In the genomic region with DNA sequence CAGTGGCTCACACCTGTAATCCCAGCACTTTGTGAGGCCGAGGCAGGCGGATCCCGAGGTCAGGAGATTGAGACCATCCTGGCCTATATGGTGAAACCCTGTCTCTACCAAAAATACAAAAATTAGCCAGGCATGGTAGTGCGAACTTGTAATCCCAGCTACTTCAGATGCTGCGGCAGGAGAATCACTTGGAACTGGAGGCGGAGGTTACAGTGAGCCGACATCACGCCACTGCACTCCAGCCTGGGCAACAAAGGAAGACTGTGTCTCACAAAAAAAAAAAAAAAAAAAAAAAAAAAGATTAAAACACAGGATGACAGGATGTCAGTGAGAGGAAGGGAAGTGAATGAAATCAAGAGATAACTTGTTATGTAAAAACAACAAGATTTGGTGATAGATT, we compare ENCODE assay signal across 17 cellular contexts.
DNase-seq lines count a peak whose midpoint lies in the region; ATAC-seq, FAIRE-seq and TF ChIP-seq lines count a peak whose summit lies in the region.
"Had no signal": no experiment of that assay in that cellular context is flagged by ENCODE, and none has a peak within 500 bp of the region (broad histone marks: within the 10 kb centered on the region; RNA-seq: fewer than 3 reads in every experiment).

No MANE protein-coding gene starts in this region.

- no peaks in the 10 kb centered on the region; a peak in 1 of 7 replicates for H3K36me3 Mint-ChIP-seq in H9 (ENCODE audit: insufficient read depth in 1 of 3, low read depth in 3 of 3)
- H3K36me3 Mint-ChIP-seq: CD4-positive, alpha-beta memory T cell had no signal

- H3K4me1 ChIP-seq in K562 (replicated peaks in 1 of 2; ENCODE audit: control insufficient read depth in 2 of 2, insufficient read depth in 2 of 2, low read length in 2 of 2) = peaks cover 0 to 3% of the 10 kb centered on the region in 2 experiments; a peak in 2 of 5 replicates
- H3K4me1 ChIP-seq in mesendoderm (ENCODE audit: control insufficient read depth, low read depth, low read length) = no peaks in the 10 kb centered on the region
- no peaks in the 10 kb centered on the region for H3K4me1 ChIP-seq in H9 (ENCODE audit: insufficient read depth, low read length)
- H3K4me1 ChIP-seq: BE2C had no signal

- H3K79me2 ChIP-seq in K562 (ENCODE audit: control insufficient read depth, insufficient read depth, low read length) = no peaks in the 10 kb centered on the region
- H3K79me2 ChIP-seq in mesendoderm (ENCODE audit: control insufficient read depth, insufficient read depth, low read length) = no peaks in the 10 kb centered on the region
- no peaks in the 10 kb centered on the region for H3K79me2 ChIP-seq in H9 (ENCODE audit: insufficient read depth, low read length)

- no peak overlapping the region for H3K27ac Mint-ChIP-seq in H9
- H3K27ac Mint-ChIP-seq: CD4-positive, alpha-beta memory T cell had no signal

- H3K18ac ChIP-seq in mesendoderm (ENCODE audit: low read length) (no peak overlapping the region), H9 (ENCODE audit: insufficient read length, low read depth, low read length) (no peak overlapping the region)

- H3K36me3 ChIP-seq in K562 (ENCODE audit: control insufficient read depth, insufficient read depth, low read length) = no peaks in the 10 kb centered on the region
- H3K36me3 ChIP-seq in mesendoderm (ENCODE audit: control insufficient read depth, insufficient read depth, low read length) = no peaks in the 10 kb centered on the region
- H3K36me3 ChIP-seq: BE2C had no signal

- TF ChIP-seq CTCF in K562 (IDR thresholded peaks at IDR 0.05 in 2 of 3, conservative IDR thresholded peaks at IDR 0.05 in 1 of 3; ENCODE audit: insufficient read depth in 2 of 3, low read depth in 1 of 3, low read length in 3 of 3) = no peak
- TF ChIP-seq CTCF in H9 (conservative IDR thresholded peaks at IDR 0.05) = no peak

- TF ChIP-seq EP300 in K562 (IDR thresholded peaks at IDR 0.05; ENCODE audit: low read length) = no peak

- H3K4me3 Mint-ChIP-seq in H9 = no peak overlapping the region
- H3K4me3 Mint-ChIP-seq: CD4-positive, alpha-beta memory T cell had no signal

- H3K9me3 Mint-ChIP-seq in H9 = no peaks in the 10 kb centered on the region

- H3K4me1 Mint-ChIP-seq in H9 = peaks cover 0 to 2% of the 10 kb centered on the region in 2 experiments; a peak in 2 of 4 replicates
- H3K4me1 Mint-ChIP-seq: CD4-positive, alpha-beta memory T cell had no signal

- H3K79me1 ChIP-seq in mesendoderm (ENCODE audit: low read length) (no peaks in the 10 kb centered on the region), H9 (ENCODE audit: insufficient read depth, low read depth, low read length, poor library complexity, severe bottlenecking) (no peaks in the 10 kb centered on the region)

- BruUV-seq in K562 (replicated peaks; lab: Mats Ljungman, UMichigan) = no TSS peak

- peak; percentile 75 for DNase-seq in SK-MEL-5 (ENCODE audit: low read depth, low spot score)
- DNase-seq in K562 (ENCODE audit: extremely low read depth in 1 of 4, low spot score in 3 of 4) = peak in 1 of 4 experiments; percentile 14
- peak; percentile 10 for DNase-seq in mesendoderm
- DNase-seq in sciatic nerve (ENCODE audit: low spot score) = no peak
- DNase-seq in H9 = no peak
- DNase-seq: BE2C, COR-L47, DND-41, GDM1, IMR-90 had no signal

- no peak overlapping the region for H3K9ac ChIP-seq in K562 (ENCODE audit: insufficient read depth in 1 of 2, low read depth in 2 of 2, low read length in 2 of 2)
- H3K9ac ChIP-seq in mesendoderm (ENCODE audit: low read length) = no peak overlapping the region
- H3K9ac ChIP-seq in H9 (ENCODE audit: extremely low read depth, insufficient read length, low read length) = no peak overlapping the region

- CTCF ChIA-PET in K562 (lab: Yijun Ruan, JAX; ENCODE audit: low intra/inter-chr PET ratio) = no interaction called here

- H2BK20ac ChIP-seq in H9 (ENCODE audit: low read depth, low read length, poor library complexity, severe bottlenecking) = no peak overlapping the region

- peak overlapping the region; percentile 61; the same call in 1 of the 3 replicates for H3K27ac ChIP-seq in K562 (ENCODE audit: extremely low read depth, low read depth, low read length)
- no peak overlapping the region for H3K27ac ChIP-seq in mesendoderm (ENCODE audit: low read depth, low read length)
- H3K27ac ChIP-seq in H9 (ENCODE audit: insufficient read length, low read depth, low read length) = no peak overlapping the region
- H3K27ac ChIP-seq: C4-2B had no signal

- FAIRE-seq in K562 (lab: Jason Lieb, UNC) = no peak
- FAIRE-seq: A204.1, GM12892 had no signal

- H3K9me3 ChIP-seq in K562 (replicated peaks; ENCODE audit: control insufficient read depth, insufficient read depth, low read depth, low read length) = no peaks in the 10 kb centered on the region
- no peaks in the 10 kb centered on the region for H3K9me3 ChIP-seq in H9 (ENCODE audit: control insufficient read depth, low read depth, low read length)
- H3K9me3 ChIP-seq: BE2C had no signal

- H2BK5ac ChIP-seq in mesendoderm (ENCODE audit: low read length) = no peak overlapping the region
- H2BK5ac ChIP-seq in H9 (ENCODE audit: insufficient read length, low read length) = no peak overlapping the region

- intact Hi-C loops in K562 (cut with micrococcal nuclease) (no loop called here), sciatic nerve (cut with DNase I) (no loop called here)

- no peak overlapping the region for H2BK12ac ChIP-seq in H9 (ENCODE audit: insufficient read length, low read depth, low read length)

- H3K4ac ChIP-seq in mesendoderm (ENCODE audit: low read depth, low read length) = no peak overlapping the region
- no peak overlapping the region for H3K4ac ChIP-seq in H9 (ENCODE audit: low read depth, low read length)

- ATAC-seq in K562 = peak; percentile 61
- peak; percentile 42 for ATAC-seq in sciatic nerve
- ATAC-seq in HG03108 (IDR thresholded peaks at IDR 0.05; ENCODE audit: unreplicated experiment) = no peak
- ATAC-seq in HG02759 (IDR thresholded peaks at IDR 0.05; ENCODE audit: unreplicated experiment) = no peak
- ATAC-seq: HCT116 had no signal

- no peaks in the 10 kb centered on the region for H3K23me2 ChIP-seq in H9 (ENCODE audit: insufficient read length, low read depth, low read length, poor library complexity, severe bottlenecking)

- H2BK15ac ChIP-seq in mesendoderm (replicated peaks; ENCODE audit: low read depth) (no peak overlapping the region), H9 (ENCODE audit: low read depth, low read length) (no peak overlapping the region)

- H4K5ac ChIP-seq in mesendoderm (ENCODE audit: low read length) (no peak overlapping the region), H9 (ENCODE audit: insufficient read length, low read depth, low read length) (no peak overlapping the region)

- H2AK5ac ChIP-seq in mesendoderm (ENCODE audit: low read length) (no peak overlapping the region), H9 (ENCODE audit: insufficient read length, low read length) (no peak overlapping the region)

- H4K8ac ChIP-seq in mesendoderm (ENCODE audit: low read depth, low read length) (no peak overlapping the region), H9 (replicated peaks; ENCODE audit: insufficient read length, low read depth, low read length) (no peak overlapping the region)

- no peaks in the 10 kb centered on the region for H3K27me3 Mint-ChIP-seq in H9 (ENCODE audit: low read depth)
- H3K27me3 Mint-ChIP-seq: CD4-positive, alpha-beta memory T cell had no signal

- H4K20me1 ChIP-seq in K562 (replicated peaks; ENCODE audit: control insufficient read depth, insufficient read depth, low read length) = no peaks in the 10 kb centered on the region
- no peaks in the 10 kb centered on the region for H4K20me1 ChIP-seq in H9 (ENCODE audit: control insufficient read depth, insufficient read depth, insufficient read length)

- POLR2A ChIA-PET in K562 (lab: Yijun Ruan, JAX) = no interaction called here

- H3K4me2 ChIP-seq in K562 (ENCODE audit: insufficient read depth, low read length) (no peak overlapping the region), mesendoderm (ENCODE audit: low read length) (no peak overlapping the region), H9 (ENCODE audit: insufficient read depth, insufficient read length, low read length) (no peak overlapping the region)

- no peak overlapping the region for H3K14ac ChIP-seq in H9 (ENCODE audit: insufficient read depth, low read length)

- H2BK120ac ChIP-seq in mesendoderm (ENCODE audit: low read depth, low read length) = no peak overlapping the region
- no peak overlapping the region for H2BK120ac ChIP-seq in H9 (ENCODE audit: low read depth, low read length, poor library complexity, severe bottlenecking)

- TF ChIP-seq RAD21 in K562 (CRISPR knock-in tag; conservative IDR thresholded peaks at IDR 0.05 in 1 of 2, IDR thresholded peaks at IDR 0.05 in 1 of 2) = no peak

- in situ Hi-C loops in SK-MEL-5 (cut with HindIII; ENCODE audit: low pct_unique_long_range_greater_than_20kb, low sequenced_read_pairs) = no loop called here
- in situ Hi-C loops in K562 (cut with MboI) = no loop called here

- H3K9me1 ChIP-seq in K562 (ENCODE audit: control insufficient read depth, insufficient read depth, low read length) = no peaks in the 10 kb centered on the region

- H3K27me3 ChIP-seq in K562 (ENCODE audit: control insufficient read depth in 2 of 2, insufficient read depth in 2 of 2, low read length in 2 of 2) (no peaks in the 10 kb centered on the region), mesendoderm (ENCODE audit: insufficient read depth, low read length, poor library complexity) (no peaks in the 10 kb centered on the region), H9 (ENCODE audit: insufficient read depth, low read length) (no peaks in the 10 kb centered on the region)
- H3K27me3 ChIP-seq: BE2C had no signal

- 4% methylated on average over 5 of the region's 8 CpGs for WGBS in K562 (ENCODE audit: insufficient coverage, low coverage, missing lambda C conversion rate)
- no CpG with 5 or more reads among the region's 8 CpGs for WGBS in mesendoderm (ENCODE audit: extremely low coverage, insufficient coverage, low lambda C conversion rate)
- WGBS in H9 (ENCODE audit: extremely low coverage, insufficient read length, low lambda C conversion rate) = no CpG with 5 or more reads among the region's 8 CpGs

- H2AFZ ChIP-seq in K562 (ENCODE audit: low read depth, low read length) = no peak overlapping the region
- H2AFZ ChIP-seq in H9 (ENCODE audit: low read length) = no peak overlapping the region

- H3K56ac ChIP-seq in mesendoderm (ENCODE audit: low read length) = no peak overlapping the region
- H3K56ac ChIP-seq in H9 (ENCODE audit: insufficient read length, low read depth, low read length) = no peak overlapping the region

- no peak for TF ChIP-seq POLR2A in K562 (conservative IDR thresholded peaks at IDR 0.05)

- no peak overlapping the region for H3K4me3 ChIP-seq in K562
- H3K4me3 ChIP-seq in mesendoderm (ENCODE audit: low read length) = no peak overlapping the region

- no peak overlapping the region for H3K23ac ChIP-seq in mesendoderm (ENCODE audit: low read length)
- no peak overlapping the region for H3K23ac ChIP-seq in H9 (ENCODE audit: insufficient read length, low read depth, low read length)

- no peak overlapping the region for H3T11ph ChIP-seq in H9 (ENCODE audit: low read length)

- no peak overlapping the region for H4K91ac ChIP-seq in H9 (ENCODE audit: insufficient read length, low read depth, low read length)

TF ChIP-seq in K562, 482 proteins besides CTCF, POLR2A, EP300 and RAD21 (continues in another document):
- TF ChIP-seq HNRNPH1 (optimal IDR thresholded peaks at IDR 0.05; ENCODE audit: low read depth, low read length) (no peak), ELF1 (tag; IDR thresholded peaks at IDR 0.05) (no peak)

Comparison
In these comparisons a context has a peak if more than half of its experiments do, and no peak if none do; other contexts are left out.
1. DNase-seq: peak in SK-MEL-5 (single experiment) and mesendoderm (single experiment); none in sciatic nerve (single experiment) and H9 (single experiment).
2. ATAC-seq: peak in K562 (single experiment) and sciatic nerve (single experiment); none in HG03108 (single experiment) and HG02759 (single experiment).